ENCODE assay signal across 12 cellular contexts in the genomic region with DNA sequence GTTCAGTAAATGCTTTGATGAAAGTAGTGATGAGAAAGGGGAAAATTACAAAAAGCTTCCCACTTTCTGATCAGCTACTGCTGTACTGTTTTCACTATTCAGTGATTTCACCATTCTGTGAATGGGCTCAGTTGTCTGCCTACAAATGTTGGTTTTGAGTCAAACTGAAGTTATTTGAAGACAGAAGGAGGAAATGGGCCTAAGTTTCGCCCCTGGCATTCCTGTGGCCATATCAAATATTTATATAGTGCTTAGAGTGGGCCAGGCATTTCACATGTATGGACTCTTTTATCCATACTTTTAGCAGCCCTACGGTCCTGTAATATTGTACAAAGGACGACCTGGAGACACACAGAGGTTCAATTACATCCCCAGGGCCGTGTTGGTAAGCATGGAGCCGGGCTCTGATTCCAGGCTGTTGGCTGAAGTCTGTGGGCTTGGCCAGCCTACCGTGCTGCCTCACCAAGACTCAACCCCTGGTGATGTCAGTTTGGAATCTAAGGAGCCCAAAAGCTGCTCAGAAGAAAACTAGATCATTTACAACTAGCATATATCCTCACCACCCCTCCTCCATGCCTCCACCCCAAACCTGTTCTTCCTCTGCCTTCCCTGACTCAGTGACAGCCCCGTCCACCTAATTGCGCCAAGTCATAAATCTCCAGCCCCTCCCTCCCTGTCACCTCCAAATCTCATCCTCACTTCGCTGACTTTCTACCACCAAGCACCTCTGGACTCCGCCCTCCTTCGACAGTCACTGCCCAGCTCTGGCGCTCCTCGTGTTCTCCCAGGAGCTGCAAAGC. TPM values are rescaled to one million over a fixed set of nuclear protein-coding genes. Genes with fewer than 3 reads are reported as not detected.
A peak's percentile ranks its signal among the peaks of the same experiment; 100 is the strongest.
DNase-seq lines count a peak whose midpoint lies in the region; ATAC-seq, FAIRE-seq and TF ChIP-seq lines count a peak whose summit lies in the region.
"Had no signal": no experiment of that assay in that cellular context is flagged by ENCODE, and none has a peak within 500 bp of the region (broad histone marks: within the 10 kb centered on the region; RNA-seq: fewer than 3 reads in every experiment).

No MANE protein-coding gene starts in this region.

- H3K36me3 Mint-ChIP-seq in activated CD4-positive, alpha-beta T cell treated with anti-CD3 and anti-CD28 coated beads, Interleukin-2, amount 10 ng/mL, durations not matched to agents 24 days and 14 days (ENCODE audit: low read depth), result no peaks in the 10 kb centered on the region

- H3K9me1 ChIP-seq in keratinocyte (ENCODE audit: control insufficient read depth, extremely low read depth, insufficient read depth, low read length), result no peaks in the 10 kb centered on the region

- ATAC-seq in Right ventricle myocardium superior (ENCODE audit: poor library complexity), result no peak

- in situ Hi-C loops in mammary epithelial cell (cut with MboI; ENCODE audit: low sequenced_read_pairs in 2 of 2), result no loop called here

- H3K79me2 ChIP-seq in mammary epithelial cell (ENCODE audit: insufficient read depth, low read length) (no peaks in the 10 kb centered on the region), keratinocyte (ENCODE audit: control insufficient read depth, insufficient read depth, low read length) (no peaks in the 10 kb centered on the region)

- intact Hi-C loops in mammary epithelial cell (cut with micrococcal nuclease) (no loop called here), Right ventricle myocardium superior (cut with DNase I) (no loop called here)
- intact Hi-C loops in activated CD4-positive, alpha-beta T cell treated with anti-CD3 and anti-CD28 coated beads, Interleukin-2, amount 10 ng/mL, durations not matched to agents 24 days and 14 days (cut with micrococcal nuclease), result no loop called here

- peak; percentile 75 for DNase-seq in AG08395 (ENCODE audit: low spot score)
- DNase-seq in HTR-8/SVneo (ENCODE audit: insufficient read length, low spot score), result peak; percentile 48
- DNase-seq in mammary epithelial cell, result peak; percentile 64
- DNase-seq in keratinocyte (ENCODE audit: low read depth, low spot score), result peak; percentile 38
- no peak for DNase-seq in occipital lobe (lab: John Stamatoyannopoulos, UW)
- DNase-seq in Right ventricle myocardium superior, result no peak
- no peak for DNase-seq in activated CD4-positive, alpha-beta T cell treated with anti-CD3 and anti-CD28 coated beads, Interleukin-2, amount 10 ng/mL, durations not matched to agents 24 days and 14 days
- no peak for DNase-seq in caudate nucleus (lab: John Stamatoyannopoulos, UW)
- DNase-seq: effector memory CD4-positive, alpha-beta T cell; KBM-7; NCI-H524 had no signal

- H3K9me3 ChIP-seq in mammary epithelial cell (replicated peaks; ENCODE audit: insufficient read depth, low read length), result no peaks in the 10 kb centered on the region
- H3K9me3 ChIP-seq in keratinocyte (ENCODE audit: control insufficient read depth, low read depth, low read length), result no peaks in the 10 kb centered on the region

- H4K20me1 ChIP-seq in mammary epithelial cell (ENCODE audit: insufficient read depth, low read length) (no peaks in the 10 kb centered on the region), keratinocyte (ENCODE audit: control insufficient read depth, extremely low read depth, insufficient read depth, low read length) (no peaks in the 10 kb centered on the region)

- no peaks in the 10 kb centered on the region for H3K9me3 Mint-ChIP-seq in activated CD4-positive, alpha-beta T cell treated with anti-CD3 and anti-CD28 coated beads, Interleukin-2, amount 10 ng/mL, durations not matched to agents 24 days and 14 days

- no peaks in the 10 kb centered on the region for H3K36me3 ChIP-seq in mammary epithelial cell (ENCODE audit: insufficient read depth, low read length)
- H3K36me3 ChIP-seq in keratinocyte (ENCODE audit: control insufficient read depth in 2 of 2, extremely low read depth in 1 of 2, insufficient read depth in 2 of 2, low read length in 2 of 2), result no peaks in the 10 kb centered on the region

- H2AFZ ChIP-seq in mammary epithelial cell (ENCODE audit: low read depth, low read length) (peak overlapping the region; percentile 58), keratinocyte (ENCODE audit: control insufficient read depth, low read length) (peak overlapping the region; percentile 64)

- no peak for TF ChIP-seq CTCF in mammary epithelial cell (conservative IDR thresholded peaks at IDR 0.05 in 1 of 2, IDR thresholded peaks at IDR 0.05 in 1 of 2; ENCODE audit: extremely low read depth in 1 of 2, insufficient read depth in 1 of 2, low read depth in 1 of 2, low read length in 2 of 2)
- TF ChIP-seq CTCF in keratinocyte (optimal IDR thresholded peaks at IDR 0.05 in 1 of 3, IDR thresholded peaks at IDR 0.05 in 1 of 3, conservative IDR thresholded peaks at IDR 0.05 in 1 of 3; ENCODE audit: extremely low read depth in 1 of 3, insufficient read depth in 2 of 3, low read length in 3 of 3), result no peak

- no peak overlapping the region for H3K4me3 Mint-ChIP-seq in activated CD4-positive, alpha-beta T cell treated with anti-CD3 and anti-CD28 coated beads, Interleukin-2, amount 10 ng/mL, durations not matched to agents 24 days and 14 days
- H3K4me3 Mint-ChIP-seq: B cell had no signal

- H3K27ac Mint-ChIP-seq in activated CD4-positive, alpha-beta T cell treated with anti-CD3 and anti-CD28 coated beads, Interleukin-2, amount 10 ng/mL, durations not matched to agents 24 days and 14 days, result no peak overlapping the region
- H3K27ac Mint-ChIP-seq: B cell had no signal

- CTCF ChIA-PET in mammary epithelial cell (lab: Charles Lee; ENCODE audit: low non-redundant PET), result no interaction called here

- H3K9ac ChIP-seq in mammary epithelial cell (ENCODE audit: insufficient read depth, low read length) (no peak overlapping the region), keratinocyte (ENCODE audit: control insufficient read depth, extremely low read depth, insufficient read depth, low read length) (peak overlapping the region; percentile 35)

- peak overlapping the region; percentile 22 for H3K27ac ChIP-seq in mammary epithelial cell (ENCODE audit: insufficient read depth, low read depth, low read length)
- peak overlapping the region; percentile 48 for H3K27ac ChIP-seq in keratinocyte (ENCODE audit: control insufficient read depth, insufficient read depth, low read length)
- no peak overlapping the region for H3K27ac ChIP-seq in caudate nucleus (ENCODE audit: low read depth, low read length)

- H3K27me3 Mint-ChIP-seq in activated CD4-positive, alpha-beta T cell treated with anti-CD3 and anti-CD28 coated beads, Interleukin-2, amount 10 ng/mL, durations not matched to agents 24 days and 14 days, result peaks cover 24% of the 10 kb centered on the region

- FAIRE-seq in HTR-8/SVneo (lab: Jason Lieb, UNC) (no peak), keratinocyte (lab: Jason Lieb, UNC) (peak; percentile 67)

- H3K4me1 ChIP-seq in mammary epithelial cell (ENCODE audit: insufficient read depth, low read length) (peaks cover 14% of the 10 kb centered on the region), keratinocyte (ENCODE audit: control insufficient read depth, extremely low read depth, insufficient read depth, low read length) (peaks cover 16% of the 10 kb centered on the region)

- H3K27me3 ChIP-seq in mammary epithelial cell (ENCODE audit: insufficient read depth, low read length) (no peaks in the 10 kb centered on the region), keratinocyte (ENCODE audit: control insufficient read depth, extremely low read depth, insufficient read depth, low read length) (peaks cover 10% of the 10 kb centered on the region)

- dilution Hi-C loops in mammary epithelial cell (cut with HindIII; ENCODE audit: low sequenced_read_pairs) (no loop called here), keratinocyte (cut with MboI; ENCODE audit: extremely low pct_ligation_motif_present, low sequenced_read_pairs) (no loop called here)

- 66% methylated on average over 10 of the region's 13 CpGs for WGBS in mammary epithelial cell (ENCODE audit: low coverage, missing lambda C conversion rate)

- H3K4me1 Mint-ChIP-seq in activated CD4-positive, alpha-beta T cell treated with anti-CD3 and anti-CD28 coated beads, Interleukin-2, amount 10 ng/mL, durations not matched to agents 24 days and 14 days, result no peaks in the 10 kb centered on the region
- H3K4me1 Mint-ChIP-seq: B cell had no signal

- no peak overlapping the region for H3K4me3 ChIP-seq in mammary epithelial cell (replicated peaks in 1 of 3; ENCODE audit: insufficient read depth in 1 of 3, low read depth in 2 of 3, low read length in 3 of 3)
- H3K4me3 ChIP-seq in keratinocyte (ENCODE audit: control insufficient read depth in 2 of 3, extremely low read depth in 1 of 3, insufficient read depth in 2 of 3, low read depth in 1 of 3, low read length in 3 of 3), result no peak overlapping the region

- BruUV-seq in mammary epithelial cell (replicated peaks; lab: Mats Ljungman, UMichigan), result no TSS peak

- no peak overlapping the region for H3K4me2 ChIP-seq in mammary epithelial cell (ENCODE audit: insufficient read depth, low read depth, low read length)
- H3K4me2 ChIP-seq in keratinocyte (ENCODE audit: control insufficient read depth, extremely low read depth, insufficient read depth, low read depth, low read length), result peak overlapping the region; percentile 58

RNA-seq across cellular contexts. Expression of a gene that starts 10.1 kb away (rescaled TPM):
- total RNA-seq in mammary epithelial cell, result 1 to 10 TPM; 2.2 to 6.0 TPM
- 1.8 TPM for polyA plus RNA-seq in mammary epithelial cell
- polyA minus RNA-seq in mammary epithelial cell, result 1.4 TPM
- polyA plus RNA-seq in keratinocyte, result 2.6 to 15.1 TPM (median 7.8 TPM) in 3 replicates
- 49.7 TPM for polyA plus RNA-seq in keratinocyte (2011; ENCODE audit: low read depth)
- 2.1 and 5.7 TPM in 2 replicates for polyA plus RNA-seq in keratinocyte (2011; cell fraction: cytosol; rRNA removed)
- 12.8 and 15.7 TPM in 2 replicates for polyA plus RNA-seq in keratinocyte (2011; cell fraction: nucleus; rRNA removed)
- polyA plus RNA-seq in keratinocyte (2012; ENCODE audit: low replicate concordance), result 1.8 and 56.4 TPM in 2 replicates
- polyA minus RNA-seq in keratinocyte, result 9.2 to 23.4 TPM (median 16.0 TPM) in 3 replicates
- polyA minus RNA-seq in keratinocyte (2011; cell fraction: cytosol; rRNA and poly(A)+ RNA removed), result 1.3 TPM
- 11.9 TPM in 2 replicates for polyA minus RNA-seq in keratinocyte (2011; cell fraction: nucleus; rRNA and poly(A)+ RNA removed)
- 4.1 TPM for total RNA-seq in occipital lobe
- total RNA-seq in Right ventricle myocardium superior, result 1.0 TPM
- 1.2 and 2.1 TPM in 2 replicates for total RNA-seq in activated CD4-positive, alpha-beta T cell treated with anti-CD3 and anti-CD28 coated beads, Interleukin-2, amount 10 ng/mL, durations not matched to agents 24 days and 14 days

Comparison
In these comparisons a context has a peak if more than half of its experiments do, and no peak if none do; other contexts are left out.
1. DNase-seq: peak in AG08395 (single experiment), HTR-8/SVneo (single experiment), mammary epithelial cell (single experiment) and keratinocyte (single experiment); none in occipital lobe (single experiment), Right ventricle myocardium superior (single experiment), activated CD4-positive, alpha-beta T cell treated with anti-CD3 and anti-CD28 coated beads, Interleukin-2, amount 10 ng/mL, durations not matched to agents 24 days and 14 days (single experiment) and caudate nucleus (0 of 61).